ENCODE assay signal across 36 cellular contexts in genomic region chr11:77871855-77872254, GRCh38.
"Had no signal": no experiment of that assay in that cellular context is flagged by ENCODE, and none has a peak within 500 bp of the region (broad histone marks: within the 10 kb centered on the region; RNA-seq: fewer than 3 reads in every experiment).

No MANE protein-coding gene starts in this region.

- H3K4me1 ChIP-seq: ascending aorta had no signal

- H3K4me3 ChIP-seq: ascending aorta, cardiac muscle cell had no signal

- H3K27ac Mint-ChIP-seq: activated B cell treated with CpG ODN at 0.5 μM for 24 hours; activated CD4-positive, alpha-beta memory T cell treated with anti-CD3 and anti-CD28 coated beads for 36 hours; activated CD4-positive, alpha-beta T cell treated with anti-CD3 and anti-CD28 coated beads, Interleukin-2, amount 10 ng/mL, durations not matched to agents 24 days and 14 days; activated CD8-positive, alpha-beta T cell treated with anti-CD3 and anti-CD28 coated beads for 36 hours; activated naive CD4-positive, alpha-beta T cell treated with anti-CD3 and anti-CD28 coated beads, Interleukin-2, amount 10 ng/mL, durations not matched to agents 7 days and 5 days; activated naive CD4-positive, alpha-beta T cell treated with anti-CD3 and anti-CD28 coated beads, Interleukin-2, amount 50 U/mL, for 24 hours; activated naive CD8-positive, alpha-beta T cell; activated naive CD8-positive, alpha-beta T cell treated with anti-CD3 and anti-CD28 coated beads, Interleukin-2, amount 10 ng/mL, durations not matched to agents 7 days and 5 days; activated naive CD8-positive, alpha-beta T cell treated with anti-CD3 and anti-CD28 coated beads, Interleukin-2, amount 50 U/mL, for 24 hours; activated T-cell treated with anti-CD3 and anti-CD28 coated beads, Interleukin-2, amount 50 U/mL, for 72 hours; activated T-helper 1 cell treated with anti-CD3 and anti-CD28 coated beads, Interleukin-12 subunit alpha, Interleukin-12 subunit beta, Interleukin-2, Interleukin-4 antibody, amounts not matched to agents 30 ng/mL and 10 ng/mL and 1 ng/mL, durations not matched to agents 14 hours and 24 hours and 36 hours; activated T-helper 2 cell treated with anti-CD3 and anti-CD28 coated beads, Interferon-gamma antibody, Interleukin-2, Interleukin-4, amounts not matched to agents 10 μg/mL and 5 μg/mL and 100 μg/mL, durations not matched to agents 14 hours and 24 hours and 36 hours; brain; T-helper 1 cell treated with Interleukin-12 subunit alpha and Interleukin-12 subunit beta and Interleukin-4 antibody, amounts not matched to agents 30 μg/mL and 1 μg/mL, for 36 hours; T-helper 2 cell treated with Interferon-gamma antibody and Interleukin-4, amounts not matched to agents 5 μg/mL and 100 μg/mL, for 36 hours had no signal

- ATAC-seq: activated CD8-positive, alpha-beta T cell treated with anti-CD3 and anti-CD28 coated beads for 36 hours; activated naive CD8-positive, alpha-beta T cell treated with anti-CD3 and anti-CD28 coated beads, Interleukin-2, amount 50 U/mL, for 24 hours; activated T-cell treated with anti-CD3 and anti-CD28 coated beads, Interleukin-2, amount 50 U/mL, for 4 hours; activated T-cell treated with anti-CD3 and anti-CD28 coated beads, Interleukin-2, amount 50 U/mL, for 72 hours had no signal

- H3K27me3 ChIP-seq: ascending aorta, cardiac muscle cell had no signal

- H3K4me3 Mint-ChIP-seq: activated B cell treated with CpG ODN at 0.5 μM for 24 hours; activated CD4-positive, alpha-beta memory T cell treated with anti-CD3 and anti-CD28 coated beads for 36 hours; activated CD4-positive, alpha-beta T cell treated with anti-CD3 and anti-CD28 coated beads, Interleukin-2, amount 10 ng/mL, durations not matched to agents 24 days and 14 days; activated CD8-positive, alpha-beta T cell treated with anti-CD3 and anti-CD28 coated beads for 36 hours; activated naive CD4-positive, alpha-beta T cell treated with anti-CD3 and anti-CD28 coated beads, Interleukin-2, amount 10 ng/mL, durations not matched to agents 7 days and 5 days; activated naive CD4-positive, alpha-beta T cell treated with anti-CD3 and anti-CD28 coated beads, Interleukin-2, amount 50 U/mL, for 24 hours; activated naive CD8-positive, alpha-beta T cell; activated naive CD8-positive, alpha-beta T cell treated with anti-CD3 and anti-CD28 coated beads, Interleukin-2, amount 10 ng/mL, durations not matched to agents 7 days and 5 days; activated naive CD8-positive, alpha-beta T cell treated with anti-CD3 and anti-CD28 coated beads, Interleukin-2, amount 50 U/mL, for 24 hours; activated T-cell treated with anti-CD3 and anti-CD28 coated beads, Interleukin-2, amount 50 U/mL, for 4 hours; activated T-cell treated with anti-CD3 and anti-CD28 coated beads, Interleukin-2, amount 50 U/mL, for 72 hours; activated T-helper 1 cell treated with anti-CD3 and anti-CD28 coated beads, Interleukin-12 subunit alpha, Interleukin-12 subunit beta, Interleukin-2, Interleukin-4 antibody, amounts not matched to agents 30 ng/mL and 10 ng/mL and 1 ng/mL, durations not matched to agents 14 hours and 24 hours and 36 hours; brain; central memory CD8-positive, alpha-beta T cell; T-helper 1 cell treated with Interleukin-12 subunit alpha and Interleukin-12 subunit beta and Interleukin-4 antibody, amounts not matched to agents 30 μg/mL and 1 μg/mL, for 36 hours; T-helper 2 cell treated with Interferon-gamma antibody and Interleukin-4, amounts not matched to agents 5 μg/mL and 100 μg/mL, for 36 hours had no signal

- H3K9me3 ChIP-seq: ascending aorta had no signal

- H3K27ac ChIP-seq: ascending aorta, cardiac muscle cell, VCaP had no signal

- H3K27me3 Mint-ChIP-seq: activated B cell treated with CpG ODN at 0.5 μM for 24 hours; activated CD4-positive, alpha-beta memory T cell treated with anti-CD3 and anti-CD28 coated beads for 36 hours; activated CD4-positive, alpha-beta T cell treated with anti-CD3 and anti-CD28 coated beads, Interleukin-2, amount 10 ng/mL, durations not matched to agents 24 days and 14 days; activated CD8-positive, alpha-beta T cell treated with anti-CD3 and anti-CD28 coated beads for 36 hours; activated naive CD4-positive, alpha-beta T cell treated with anti-CD3 and anti-CD28 coated beads, Interleukin-2, amount 10 ng/mL, durations not matched to agents 7 days and 5 days; activated naive CD4-positive, alpha-beta T cell treated with anti-CD3 and anti-CD28 coated beads, Interleukin-2, amount 50 U/mL, for 24 hours; activated naive CD8-positive, alpha-beta T cell; activated naive CD8-positive, alpha-beta T cell treated with anti-CD3 and anti-CD28 coated beads, Interleukin-2, amount 10 ng/mL, durations not matched to agents 7 days and 5 days; activated naive CD8-positive, alpha-beta T cell treated with anti-CD3 and anti-CD28 coated beads, Interleukin-2, amount 50 U/mL, for 24 hours; brain; central memory CD8-positive, alpha-beta T cell had no signal

- H3K9me3 Mint-ChIP-seq: activated B cell treated with CpG ODN at 0.5 μM for 24 hours; activated CD4-positive, alpha-beta memory T cell treated with anti-CD3 and anti-CD28 coated beads for 36 hours; activated CD4-positive, alpha-beta T cell treated with anti-CD3 and anti-CD28 coated beads, Interleukin-2, amount 10 ng/mL, durations not matched to agents 24 days and 14 days; activated CD8-positive, alpha-beta T cell treated with anti-CD3 and anti-CD28 coated beads for 36 hours; activated naive CD4-positive, alpha-beta T cell treated with anti-CD3 and anti-CD28 coated beads, Interleukin-2, amount 10 ng/mL, durations not matched to agents 7 days and 5 days; activated naive CD4-positive, alpha-beta T cell treated with anti-CD3 and anti-CD28 coated beads, Interleukin-2, amount 50 U/mL, for 24 hours; activated naive CD8-positive, alpha-beta T cell treated with anti-CD3 and anti-CD28 coated beads, Interleukin-2, amount 10 ng/mL, durations not matched to agents 7 days and 5 days; activated naive CD8-positive, alpha-beta T cell treated with anti-CD3 and anti-CD28 coated beads, Interleukin-2, amount 50 U/mL, for 24 hours; activated T-cell treated with anti-CD3 and anti-CD28 coated beads, Interleukin-2, amount 50 U/mL, for 4 hours; activated T-cell treated with anti-CD3 and anti-CD28 coated beads, Interleukin-2, amount 50 U/mL, for 72 hours; activated T-helper 1 cell treated with anti-CD3 and anti-CD28 coated beads, Interleukin-12 subunit alpha, Interleukin-12 subunit beta, Interleukin-2, Interleukin-4 antibody, amounts not matched to agents 30 ng/mL and 10 ng/mL and 1 ng/mL, durations not matched to agents 14 hours and 24 hours and 36 hours; activated T-helper 2 cell treated with anti-CD3 and anti-CD28 coated beads, Interferon-gamma antibody, Interleukin-2, Interleukin-4, amounts not matched to agents 10 μg/mL and 5 μg/mL and 100 μg/mL, durations not matched to agents 14 hours and 24 hours and 36 hours; brain; central memory CD8-positive, alpha-beta T cell; T-helper 1 cell treated with Interleukin-12 subunit alpha and Interleukin-12 subunit beta and Interleukin-4 antibody, amounts not matched to agents 30 μg/mL and 1 μg/mL, for 36 hours; T-helper 2 cell treated with Interferon-gamma antibody and Interleukin-4, amounts not matched to agents 5 μg/mL and 100 μg/mL, for 36 hours had no signal

- H3K4me1 Mint-ChIP-seq: activated B cell treated with CpG ODN at 0.5 μM for 24 hours; activated CD4-positive, alpha-beta T cell treated with anti-CD3 and anti-CD28 coated beads, Interleukin-2, amount 10 ng/mL, durations not matched to agents 24 days and 14 days; activated naive CD4-positive, alpha-beta T cell treated with anti-CD3 and anti-CD28 coated beads, Interleukin-2, amount 10 ng/mL, durations not matched to agents 7 days and 5 days; activated naive CD4-positive, alpha-beta T cell treated with anti-CD3 and anti-CD28 coated beads, Interleukin-2, amount 50 U/mL, for 24 hours; activated naive CD8-positive, alpha-beta T cell treated with anti-CD3 and anti-CD28 coated beads, Interleukin-2, amount 10 ng/mL, durations not matched to agents 7 days and 5 days; activated naive CD8-positive, alpha-beta T cell treated with anti-CD3 and anti-CD28 coated beads, Interleukin-2, amount 50 U/mL, for 24 hours; brain; central memory CD8-positive, alpha-beta T cell had no signal

- DNase-seq: activated B cell treated with CpG ODN at 0.5 μM for 24 hours; activated CD4-positive, alpha-beta memory T cell treated with anti-CD3 and anti-CD28 coated beads for 36 hours; activated CD4-positive, alpha-beta T cell treated with anti-CD3 and anti-CD28 coated beads for 4 hours; activated CD4-positive, alpha-beta T cell treated with anti-CD3 and anti-CD28 coated beads, Interleukin-2, amount 10 ng/mL, durations not matched to agents 24 days and 14 days; activated CD4-positive, alpha-beta T cell treated with anti-CD3 and anti-CD28 coated beads, Interleukin-2, amount 50 U/mL, for 1 hour; activated CD4-positive, alpha-beta T cell treated with anti-CD3 and anti-CD28 coated beads, Interleukin-2, amount 50 U/mL, for 4 hours; activated CD4-positive, CD25-positive, alpha-beta regulatory T cell treated with anti-CD3 and anti-CD28 coated beads, Interleukin-2, amount 50 U/mL, for 72 hours; activated CD8-positive, alpha-beta memory T cell treated with anti-CD3 and anti-CD28 coated beads, Interleukin-2, amount 50 U/mL, for 4 hours; activated CD8-positive, alpha-beta T cell treated with anti-CD3 and anti-CD28 coated beads for 36 hours; activated effector memory CD4-positive, alpha-beta T cell treated with Interleukin-2 at 50 U/mL for 16 hours; activated gamma-delta T cell; activated naive CD4-positive, alpha-beta T cell treated with anti-CD3 and anti-CD28 coated beads, Interleukin-2, amount 10 ng/mL, durations not matched to agents 7 days and 5 days; activated naive CD4-positive, alpha-beta T cell treated with Interleukin-2 at 50 U/mL for 16 hours; activated naive CD8-positive, alpha-beta T cell treated with anti-CD3 and anti-CD28 coated beads, Interleukin-2, amount 10 ng/mL, durations not matched to agents 7 days and 5 days; activated naive CD8-positive, alpha-beta T cell treated with anti-CD3 and anti-CD28 coated beads, Interleukin-2, amount 50 U/mL, for 24 hours; activated T-cell treated with anti-CD3 and anti-CD28 coated beads for 4 hours; activated T-cell treated with anti-CD3 and anti-CD28 coated beads, Interleukin-2, amount 50 U/mL, for 1 hour; activated T-cell treated with anti-CD3 and anti-CD28 coated beads, Interleukin-2, amount 50 U/mL, for 4 hours; activated T-cell treated with anti-CD3 and anti-CD28 coated beads, Interleukin-2, amount 50 U/mL, for 72 hours; amygdala; caudate nucleus; cerebellar nuclear complex; T-helper 1 cell; T-helper 2 cell; T-helper 9 cell had no signal
